12 cellular contexts compared by ENCODE assay signal in the genomic region with DNA sequence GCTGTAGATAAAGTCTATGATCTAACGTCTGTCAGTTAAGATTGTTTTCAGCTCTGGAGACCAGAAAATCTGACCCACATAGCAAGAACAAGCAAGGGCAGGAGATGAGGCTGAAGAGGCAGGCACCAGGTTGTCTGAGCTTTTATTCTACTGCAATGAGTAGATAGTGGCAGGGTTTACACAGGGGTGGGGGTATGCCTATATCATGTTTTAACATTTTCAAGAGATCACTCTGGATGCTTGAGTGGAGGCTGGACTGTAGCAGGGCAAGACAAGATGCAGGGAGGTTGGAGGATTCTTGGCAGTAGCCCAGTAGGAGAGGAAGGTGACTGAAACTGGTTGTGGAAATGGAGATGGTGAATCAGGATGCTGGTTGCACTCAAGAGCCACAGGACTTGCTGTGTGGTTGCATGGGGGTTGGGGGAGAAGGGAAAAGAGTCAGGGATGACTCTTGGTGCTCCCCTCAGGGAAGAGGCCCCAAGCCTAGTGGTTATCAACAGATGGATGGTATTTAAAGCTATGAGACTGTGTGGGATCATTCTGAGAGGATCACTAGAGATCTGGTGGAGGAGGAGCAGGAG.
A peak's percentile ranks its signal among the peaks of the same experiment; 100 is the strongest.
DNase-seq lines count a peak whose midpoint lies in the region; ATAC-seq and TF ChIP-seq lines count a peak whose summit lies in the region.
"Had no signal": no experiment of that assay in that cellular context is flagged by ENCODE, and none has a peak within 500 bp of the region (broad histone marks: within the 10 kb centered on the region; RNA-seq: fewer than 3 reads in every experiment).

No MANE protein-coding gene starts in this region.

- no peak overlapping the region for H3K27ac Mint-ChIP-seq in effector memory CD8-positive, alpha-beta T cell

- peaks cover 0 to 4% of the 10 kb centered on the region in 2 experiments for H3K36me3 ChIP-seq in SK-N-SH (replicated peaks in 1 of 2; ENCODE audit: control insufficient read depth in 1 of 2, insufficient read depth in 2 of 2, low read length in 1 of 2)
- no peaks in the 10 kb centered on the region; the same call in 1 of the 2 replicates for H3K36me3 ChIP-seq in SK-N-MC (ENCODE audit: insufficient read depth, low read length)
- no peaks in the 10 kb centered on the region for H3K36me3 ChIP-seq in ascending aorta

- DNase-seq in SK-N-SH (no peak), SK-N-MC (ENCODE audit: low read depth, low spot score) (no peak), ascending aorta (ENCODE audit: low spot score in 2 of 2) (no peak), sciatic nerve (ENCODE audit: low spot score) (no peak)
- DNase-seq in effector memory CD8-positive, alpha-beta T cell = no peak
- peak; percentile 31 to 45 for DNase-seq in stimulated activated CD4-positive, alpha-beta T cell treated with anti-CD3 and anti-CD28 coated beads, Interleukin-2, amount 100 ng/mL, for 24 hours
- DNase-seq: activated CD4-positive, CD25-positive, alpha-beta regulatory T cell treated with anti-CD3 and anti-CD28 coated beads, Interleukin-2, amount 50 U/mL, for 72 hours; NCI-H2171 had no signal

- no peaks in the 10 kb centered on the region for H3K27me3 ChIP-seq in SK-N-SH (ENCODE audit: insufficient read depth)
- no peaks in the 10 kb centered on the region for H3K27me3 ChIP-seq in ascending aorta
- H3K27me3 ChIP-seq: tibial nerve had no signal

- POLR2A ChIA-PET in SK-N-SH (lab: Yijun Ruan, JAX) = no interaction called here

- H3K4me3 Mint-ChIP-seq in effector memory CD8-positive, alpha-beta T cell = peak overlapping the region; percentile 33 to 84

- peaks cover 29 to 31% of the 10 kb centered on the region in 2 donors for H3K27me3 Mint-ChIP-seq in effector memory CD8-positive, alpha-beta T cell

- H3F3A ChIP-seq in SK-N-SH (replicated peaks; ENCODE audit: insufficient read depth) = no peaks in the 10 kb centered on the region

- no peak for TF ChIP-seq EP300 in SK-N-SH (IDR thresholded peaks at IDR 0.05; ENCODE audit: borderline replicate concordance in 1 of 2, low read depth in 1 of 2, low read length in 1 of 2)

- H4K20me1 ChIP-seq in SK-N-SH (ENCODE audit: insufficient read depth) = peaks cover 12% of the 10 kb centered on the region

- WGBS in SK-N-SH (ENCODE audit: low lambda C conversion rate) = 85% methylated on average over 1 of the region's 1 CpG

- H3K4me1 ChIP-seq in SK-N-SH (ENCODE audit: control insufficient read depth in 1 of 2, insufficient read depth in 2 of 2, low read depth in 1 of 2, low read length in 1 of 2) (peaks cover 7 to 8% of the 10 kb centered on the region in 2 experiments; a peak in 3 of 4 replicates), ascending aorta (peaks cover 7 to 16% of the 10 kb centered on the region in 2 donors)
- H3K4me1 ChIP-seq: parathyroid adenoma had no signal

- H3K4me1 Mint-ChIP-seq in effector memory CD8-positive, alpha-beta T cell (ENCODE audit: low read depth in 2 of 2) = peaks cover 11% of the 10 kb centered on the region in 2 donors

- no peaks in the 10 kb centered on the region for H3K9me3 ChIP-seq in SK-N-SH
- H3K9me3 ChIP-seq in SK-N-MC (ENCODE audit: low read depth, low read length) = no peaks in the 10 kb centered on the region
- no peaks in the 10 kb centered on the region for H3K9me3 ChIP-seq in ascending aorta
- H3K9me3 ChIP-seq: tibial nerve had no signal

- intact Hi-C loops in ascending aorta (cut with DNase I) (no loop called here), sciatic nerve (cut with DNase I) (no loop called here)

- CTCF ChIA-PET in SK-N-SH (lab: Yijun Ruan, JAX) = interaction anchor here (2.0 kb wide), 1 partner anchor 37 kb away, joined by 6 read pairs; no protein-coding TSS in a partner anchor

- TF ChIP-seq CTCF in SK-N-SH (IDR thresholded peaks at IDR 0.05) (no peak), ascending aorta (IDR thresholded peaks at IDR 0.05) (no peak)

- TF ChIP-seq RAD21 in SK-N-SH (IDR thresholded peaks at IDR 0.05; ENCODE audit: low read length) = no peak

- no peaks in the 10 kb centered on the region for H3K9me3 Mint-ChIP-seq in effector memory CD8-positive, alpha-beta T cell

- H3K79me2 ChIP-seq in SK-N-SH (ENCODE audit: insufficient read depth) = peaks cover 14% of the 10 kb centered on the region; the same call in 1 of the 2 replicates
- H3K79me2 ChIP-seq: parathyroid adenoma had no signal

- H3K9me2 ChIP-seq in SK-N-SH = no peaks in the 10 kb centered on the region

- H3K27ac ChIP-seq in SK-N-SH (ENCODE audit: low read depth in 2 of 2, low read length in 1 of 2) (no peak overlapping the region), SK-N-MC (no peak overlapping the region), ascending aorta (no peak overlapping the region)
- H3K27ac ChIP-seq: parathyroid adenoma, tibial nerve had no signal

- H3K4me2 ChIP-seq in SK-N-SH = peak overlapping the region; percentile 92; the same call in 1 of the 2 replicates

- peaks cover 7% of the 10 kb centered on the region for H3K36me3 Mint-ChIP-seq in effector memory CD8-positive, alpha-beta T cell (ENCODE audit: insufficient read depth)

- no peak overlapping the region for H3K4me3 ChIP-seq in SK-N-SH (ENCODE audit: low read depth in 2 of 2, low read length in 1 of 2)
- H3K4me3 ChIP-seq in SK-N-MC = peak overlapping the region; percentile 80
- H3K4me3 ChIP-seq in ascending aorta = peak overlapping the region in 1 of 2 donors; percentile 77
- H3K4me3 ChIP-seq: tibial nerve had no signal

- no peak for ATAC-seq in SK-N-SH treated with all-trans-retinoic acid at 6 μM for 48 hours
- no peak for ATAC-seq in effector memory CD8-positive, alpha-beta T cell (replicated peaks)
- ATAC-seq in sciatic nerve = no peak
- no peak for ATAC-seq in GM19455 (IDR thresholded peaks at IDR 0.05; ENCODE audit: unreplicated experiment)

- H2AFZ ChIP-seq in SK-N-SH (ENCODE audit: low read depth) = no peak overlapping the region
- H2AFZ ChIP-seq: parathyroid adenoma had no signal

- H3K9ac ChIP-seq in SK-N-SH (no peak overlapping the region), SK-N-MC (ENCODE audit: insufficient read length) (no peak overlapping the region)
- H3K9ac ChIP-seq: parathyroid adenoma had no signal

TF ChIP-seq in SK-N-SH, 30 proteins besides CTCF, POLR2A, EP300 and RAD21 (continues in another document):
- TF ChIP-seq TEAD4 (IDR thresholded peaks at IDR 0.05; ENCODE audit: borderline replicate concordance, insufficient read depth) (no peak), MXI1 (IDR thresholded peaks at IDR 0.05; ENCODE audit: low read depth, low read length) (no peak), YY1 (IDR thresholded peaks at IDR 0.05; ENCODE audit: low read depth) (no peak), GABPA (IDR thresholded peaks at IDR 0.05; ENCODE audit: low read depth) (no peak), RFX5 (IDR thresholded peaks at IDR 0.05; ENCODE audit: low read length) (no peak), SMC3 (IDR thresholded peaks at IDR 0.05; ENCODE audit: low read depth, low read length) (no peak), EZH2phosphoT487 (IDR thresholded peaks at IDR 0.05; ENCODE audit: borderline replicate concordance, low read depth) (no peak), RCOR1 (IDR thresholded peaks at IDR 0.05; ENCODE audit: low read length) (no peak), NRF1 (IDR thresholded peaks at IDR 0.05; ENCODE audit: low read depth, low read length) (no peak)
- TF ChIP-seq, protein P1, sequence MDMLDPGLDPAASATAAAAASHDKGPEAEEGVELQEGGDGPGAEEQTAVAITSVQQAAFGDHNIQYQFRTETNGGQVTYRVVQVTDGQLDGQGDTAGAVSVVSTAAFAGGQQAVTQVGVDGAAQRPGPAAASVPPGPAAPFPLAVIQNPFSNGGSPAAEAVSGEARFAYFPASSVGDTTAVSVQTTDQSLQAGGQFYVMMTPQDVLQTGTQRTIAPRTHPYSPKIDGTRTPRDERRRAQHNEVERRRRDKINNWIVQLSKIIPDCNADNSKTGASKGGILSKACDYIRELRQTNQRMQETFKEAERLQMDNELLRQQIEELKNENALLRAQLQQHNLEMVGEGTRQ (IDR thresholded peaks at IDR 0.05; ENCODE audit: borderline replicate concordance, low read depth, low read length) = no peak
- TF ChIP-seq, protein P2, sequence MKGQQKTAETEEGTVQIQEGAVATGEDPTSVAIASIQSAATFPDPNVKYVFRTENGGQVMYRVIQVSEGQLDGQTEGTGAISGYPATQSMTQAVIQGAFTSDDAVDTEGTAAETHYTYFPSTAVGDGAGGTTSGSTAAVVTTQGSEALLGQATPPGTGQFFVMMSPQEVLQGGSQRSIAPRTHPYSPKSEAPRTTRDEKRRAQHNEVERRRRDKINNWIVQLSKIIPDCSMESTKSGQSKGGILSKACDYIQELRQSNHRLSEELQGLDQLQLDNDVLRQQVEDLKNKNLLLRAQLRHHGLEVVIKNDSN (IDR thresholded peaks at IDR 0.05; ENCODE audit: borderline replicate concordance, low read depth) = no peak

TF ChIP-seq in SK-N-SH treated with all-trans-retinoic acid at 6 μM for 48 hours, 23 proteins besides CTCF, POLR2A, EP300 and RAD21 (continues in another document):
- TF ChIP-seq TOX (CRISPR knock-in tag; IDR thresholded peaks at IDR 0.05; ENCODE audit: borderline replicate concordance) (no peak), SNAI2 (CRISPR knock-in tag; IDR thresholded peaks at IDR 0.05) (no peak), PPARA (CRISPR knock-in tag; IDR thresholded peaks at IDR 0.05; ENCODE audit: borderline replicate concordance) (no peak), CSDC2 (CRISPR knock-in tag; IDR thresholded peaks at IDR 0.05) (no peak), ZNF565 (CRISPR knock-in tag; conservative IDR thresholded peaks at IDR 0.05; ENCODE audit: low read depth) (no peak)
- TF ChIP-seq, protein P3, sequence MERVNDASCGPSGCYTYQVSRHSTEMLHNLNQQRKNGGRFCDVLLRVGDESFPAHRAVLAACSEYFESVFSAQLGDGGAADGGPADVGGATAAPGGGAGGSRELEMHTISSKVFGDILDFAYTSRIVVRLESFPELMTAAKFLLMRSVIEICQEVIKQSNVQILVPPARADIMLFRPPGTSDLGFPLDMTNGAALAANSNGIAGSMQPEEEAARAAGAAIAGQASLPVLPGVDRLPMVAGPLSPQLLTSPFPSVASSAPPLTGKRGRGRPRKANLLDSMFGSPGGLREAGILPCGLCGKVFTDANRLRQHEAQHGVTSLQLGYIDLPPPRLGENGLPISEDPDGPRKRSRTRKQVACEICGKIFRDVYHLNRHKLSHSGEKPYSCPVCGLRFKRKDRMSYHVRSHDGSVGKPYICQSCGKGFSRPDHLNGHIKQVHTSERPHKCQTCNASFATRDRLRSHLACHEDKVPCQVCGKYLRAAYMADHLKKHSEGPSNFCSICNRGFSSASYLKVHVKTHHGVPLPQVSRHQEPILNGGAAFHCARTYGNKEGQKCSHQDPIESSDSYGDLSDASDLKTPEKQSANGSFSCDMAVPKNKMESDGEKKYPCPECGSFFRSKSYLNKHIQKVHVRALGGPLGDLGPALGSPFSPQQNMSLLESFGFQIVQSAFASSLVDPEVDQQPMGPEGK (CRISPR knock-in tag; IDR thresholded peaks at IDR 0.05; ENCODE audit: borderline replicate concordance) = no peak

Comparison
In these comparisons a context has a peak if more than half of its experiments do, and no peak if none do; other contexts are left out.
1. DNase-seq: peak in stimulated activated CD4-positive, alpha-beta T cell treated with anti-CD3 and anti-CD28 coated beads, Interleukin-2, amount 100 ng/mL, for 24 hours (2 of 2); none in SK-N-SH (single experiment), SK-N-MC (single experiment), effector memory CD8-positive, alpha-beta T cell (0 of 3), ascending aorta (0 of 2) and sciatic nerve (single experiment).